ENCODE assay signal across 8 cellular contexts in genomic region chr5:95836971-95837370, GRCh38. TPM values are rescaled to one million over a fixed set of nuclear protein-coding genes. Genes with fewer than 3 reads are reported as not detected.
A peak's percentile ranks its signal among the peaks of the same experiment; 100 is the strongest.
DNase-seq lines count a peak whose midpoint lies in the region; ATAC-seq and TF ChIP-seq lines count a peak whose summit lies in the region.
"Not testable (repeated sequence)": the region's sequence is repeated elsewhere in the genome, so short reads cannot be mapped to it uniquely, and the experiment has no call there.
"Had no signal": no experiment of that assay in that cellular context is flagged by ENCODE, and none has a peak within 500 bp of the region (broad histone marks: within the 10 kb centered on the region; RNA-seq: fewer than 3 reads in every experiment).

No MANE protein-coding gene starts in this region.

- H2AFZ ChIP-seq in PC-9, result not testable (repeated sequence)

- H3K27ac ChIP-seq in CD8-positive, alpha-beta memory T cell (ENCODE audit: low read depth, low read length), result not testable (repeated sequence)
- H3K27ac ChIP-seq in PC-9, result peak overlapping the region; percentile 54
- H3K27ac ChIP-seq in heart right ventricle, result peak overlapping the region in 6 of 10 donors; percentile 37 to 97 (median 88)

- POLR2A ChIA-PET in CD8-positive, alpha-beta memory T cell (lab: Charles Lee), result interaction anchor here (0.9 kb wide), 1 partner anchor 18 kb away, joined by 6 read pairs; no protein-coding TSS in a partner anchor
- POLR2A ChIA-PET in PC-9 (lab: Charles Lee; ENCODE audit: unreplicated experiment), result interaction anchor here (0.5 to 0.6 kb wide), 2 partner anchors 58 to 307 kb away, joined by 8 to 10 read pairs; no protein-coding TSS in a partner anchor

- DNase-seq in CD8-positive, alpha-beta memory T cell; PC-9; activated CD8-positive, alpha-beta memory T cell treated with anti-CD3 and anti-CD28 coated beads, Interleukin-2, amount 10 ng/mL, durations not matched to agents 7 days and 5 days; adipocyte (ENCODE audit: low read depth); heart right ventricle; natural killer cell; stimulated activated naive B cell treated with anti-CD40 and anti-IgM and Interleukin-4, amounts not matched to agents 10 μg/mL and 1 μg/mL and 100 μg/mL, for 72 hours: not testable (repeated sequence)

- H3K79me2 ChIP-seq in PC-9 (ENCODE audit: low read depth), result not testable (repeated sequence)

- CTCF ChIA-PET in CD8-positive, alpha-beta memory T cell (lab: Charles Lee), result interaction anchor here (1.0 to 8.7 kb wide), 6 partner anchors 9 to 203 kb away, joined by 3 to 105 read pairs (median 10); partner anchors contain the start of genes GLRX and RFESD
- CTCF ChIA-PET in PC-9 (lab: Charles Lee), result interaction anchor here (1.3 kb wide), 1 partner anchor 13 kb away, joined by 4 read pairs; no protein-coding TSS in a partner anchor
- CTCF ChIA-PET in activated CD8-positive, alpha-beta memory T cell treated with anti-CD3 and anti-CD28 coated beads, Interleukin-2, amount 10 ng/mL, durations not matched to agents 7 days and 5 days (lab: Charles Lee), result interaction anchor here (1.1 to 3.6 kb wide), 7 partner anchors 9 to 58 kb away, joined by 3 to 51 read pairs (median 4); partner anchors contain the start of gene GLRX

- H3K9me3 ChIP-seq in CD8-positive, alpha-beta memory T cell (ENCODE audit: low read length); PC-9 (ENCODE audit: insufficient read depth, low read depth); adipocyte (ENCODE audit: control insufficient read depth, low read length); heart right ventricle: not testable (repeated sequence)

- not testable (repeated sequence) for H3K27me3 Mint-ChIP-seq in CD8-positive, alpha-beta memory T cell; activated CD8-positive, alpha-beta memory T cell treated with anti-CD3 and anti-CD28 coated beads, Interleukin-2, amount 10 ng/mL, durations not matched to agents 7 days and 5 days; natural killer cell (ENCODE audit: low read depth in 2 of 2); stimulated activated naive B cell treated with anti-CD40 and anti-IgM and Interleukin-4, amounts not matched to agents 10 μg/mL and 1 μg/mL and 100 μg/mL, for 72 hours

- 95 to 96% methylated on average over 4 of the region's 4 CpGs for WGBS in heart right ventricle, 2 donors

- not testable (repeated sequence) for H3K36me3 ChIP-seq in CD8-positive, alpha-beta memory T cell (ENCODE audit: insufficient read depth, low read length); PC-9 (ENCODE audit: low read depth); adipocyte (ENCODE audit: control insufficient read depth, insufficient read depth, low read length, severe bottlenecking); heart right ventricle

- H3K4me1 Mint-ChIP-seq in CD8-positive, alpha-beta memory T cell, result peaks cover 40 to 49% (median 43%) of the 10 kb centered on the region in 3 donors
- peaks cover 44% of the 10 kb centered on the region for H3K4me1 Mint-ChIP-seq in activated CD8-positive, alpha-beta memory T cell treated with anti-CD3 and anti-CD28 coated beads, Interleukin-2, amount 10 ng/mL, durations not matched to agents 7 days and 5 days
- H3K4me1 Mint-ChIP-seq in natural killer cell, result peaks cover 44 to 45% of the 10 kb centered on the region in 2 donors
- H3K4me1 Mint-ChIP-seq in stimulated activated naive B cell treated with anti-CD40 and anti-IgM and Interleukin-4, amounts not matched to agents 10 μg/mL and 1 μg/mL and 100 μg/mL, for 72 hours, result peaks cover 36 to 58% of the 10 kb centered on the region in 2 donors

- TF ChIP-seq CTCF in PC-9 (conservative IDR thresholded peaks at IDR 0.05); heart right ventricle (IDR thresholded peaks at IDR 0.05); natural killer cell (IDR thresholded peaks at IDR 0.05): not testable (repeated sequence)

- peak overlapping the region; percentile 90; the same call in 1 of the 2 replicates for H3K4me2 ChIP-seq in PC-9

- H3K9me3 Mint-ChIP-seq in CD8-positive, alpha-beta memory T cell; activated CD8-positive, alpha-beta memory T cell treated with anti-CD3 and anti-CD28 coated beads, Interleukin-2, amount 10 ng/mL, durations not matched to agents 7 days and 5 days (ENCODE audit: low read depth); natural killer cell; stimulated activated naive B cell treated with anti-CD40 and anti-IgM and Interleukin-4, amounts not matched to agents 10 μg/mL and 1 μg/mL and 100 μg/mL, for 72 hours: not testable (repeated sequence)

- H3K4me3 Mint-ChIP-seq in CD8-positive, alpha-beta memory T cell, result peak overlapping the region in 5 of 7 donors; percentile 60 to 96 (median 84)
- H3K4me3 Mint-ChIP-seq in activated CD8-positive, alpha-beta memory T cell treated with anti-CD3 and anti-CD28 coated beads, Interleukin-2, amount 10 ng/mL, durations not matched to agents 7 days and 5 days, result peak overlapping the region; percentile 17
- H3K4me3 Mint-ChIP-seq in natural killer cell, result peak overlapping the region; percentile 43
- not testable (repeated sequence) for H3K4me3 Mint-ChIP-seq in stimulated activated naive B cell treated with anti-CD40 and anti-IgM and Interleukin-4, amounts not matched to agents 10 μg/mL and 1 μg/mL and 100 μg/mL, for 72 hours

- H3F3A ChIP-seq in PC-9 (ENCODE audit: insufficient read depth, low read depth), result peaks cover 15% of the 10 kb centered on the region; the same call in 1 of the 2 replicates

- H3K36me3 Mint-ChIP-seq in CD8-positive, alpha-beta memory T cell; activated CD8-positive, alpha-beta memory T cell treated with anti-CD3 and anti-CD28 coated beads, Interleukin-2, amount 10 ng/mL, durations not matched to agents 7 days and 5 days; natural killer cell; stimulated activated naive B cell treated with anti-CD40 and anti-IgM and Interleukin-4, amounts not matched to agents 10 μg/mL and 1 μg/mL and 100 μg/mL, for 72 hours: not testable (repeated sequence)

- BruUV-seq in PC-9 (replicated peaks; lab: Mats Ljungman, UMichigan), result not testable (repeated sequence)

- H3K27ac Mint-ChIP-seq in CD8-positive, alpha-beta memory T cell, result peak overlapping the region in 7 of 8 donors; percentile 14 to 89 (median 61)
- H3K27ac Mint-ChIP-seq in activated CD8-positive, alpha-beta memory T cell treated with anti-CD3 and anti-CD28 coated beads, Interleukin-2, amount 10 ng/mL, durations not matched to agents 7 days and 5 days, result peak overlapping the region; percentile 90
- H3K27ac Mint-ChIP-seq in natural killer cell, result peak overlapping the region; percentile 79 to 93
- H3K27ac Mint-ChIP-seq in stimulated activated naive B cell treated with anti-CD40 and anti-IgM and Interleukin-4, amounts not matched to agents 10 μg/mL and 1 μg/mL and 100 μg/mL, for 72 hours, result peak overlapping the region; percentile 43

- not testable (repeated sequence) for H3K27me3 ChIP-seq in CD8-positive, alpha-beta memory T cell (ENCODE audit: insufficient read depth, low read length, poor library complexity, severe bottlenecking); PC-9 (ENCODE audit: insufficient read depth, low read depth); adipocyte (replicated peaks; ENCODE audit: control insufficient read depth, insufficient read depth, low read length); heart right ventricle

- H3K4me1 ChIP-seq in CD8-positive, alpha-beta memory T cell (ENCODE audit: insufficient read depth, low read length), result peaks cover 33% of the 10 kb centered on the region
- H3K4me1 ChIP-seq in PC-9 (replicated peaks; ENCODE audit: insufficient read depth) (peaks cover 49% of the 10 kb centered on the region), adipocyte (ENCODE audit: control insufficient read depth, insufficient read depth, low read length) (peaks cover 31% of the 10 kb centered on the region), heart right ventricle (peaks cover 4 to 64% (median 24%) of the 10 kb centered on the region in 9 donors)

- H4K20me1 ChIP-seq in PC-9 (ENCODE audit: insufficient read depth), result not testable (repeated sequence)

- not testable (repeated sequence) for H3K4me3 ChIP-seq in CD8-positive, alpha-beta memory T cell (ENCODE audit: low read length); PC-9; heart right ventricle
- peak overlapping the region; percentile 82 for H3K4me3 ChIP-seq in adipocyte (ENCODE audit: low read length)

- ATAC-seq in activated CD8-positive, alpha-beta memory T cell treated with anti-CD3 and anti-CD28 coated beads, Interleukin-2, amount 10 ng/mL, durations not matched to agents 7 days and 5 days; heart right ventricle; natural killer cell; stimulated activated naive B cell treated with anti-CD40 and anti-IgM and Interleukin-4, amounts not matched to agents 10 μg/mL and 1 μg/mL and 100 μg/mL, for 72 hours (replicated peaks): not testable (repeated sequence)

- H3K9me2 ChIP-seq in PC-9 (ENCODE audit: insufficient read depth), result not testable (repeated sequence)

- not testable (repeated sequence) for H3K9ac ChIP-seq in adipocyte (ENCODE audit: low read length)

- intact Hi-C loops in PC-9 (cut with micrococcal nuclease; ENCODE audit: unreplicated experiment) (loop anchor here (5.0 kb wide), 1 partner anchor 125 kb away; no protein-coding TSS in a partner anchor), heart right ventricle (cut with DNase I) (loop anchor here in 3 of 10 donors (5.0 kb wide), 3 partner anchors 35 to 195 kb away; no protein-coding TSS in a partner anchor), natural killer cell (cut with micrococcal nuclease) (loop anchor here (5.0 kb wide), 1 partner anchor 105 kb away; the partner anchor contains the start of gene RHOBTB3)

RNA-seq across cellular contexts. Expression of gene GLRX, which starts 14.4 kb away (rescaled TPM):
- total RNA-seq in CD8-positive, alpha-beta memory T cell, result 10 to 100 TPM; 22.2 to 25.0 TPM
- 240 TPM for polyA plus RNA-seq in CD8-positive, alpha-beta memory T cell
- total RNA-seq in PC-9 (2021) (23.0 and 25.5 TPM in 2 replicates), heart right ventricle (100 to 1,000 TPM in 7 of 10 donors, 10 to 100 TPM in 3; 68.7 to 156 (median 111) TPM), natural killer cell (100 to 1,000 TPM in 1 of 3 donors, 10 to 100 TPM in 2; 59.2 to 102 (median 62.5) TPM)
- 10 to 100 TPM; 65.3 to 67.1 TPM for total RNA-seq in activated CD8-positive, alpha-beta memory T cell treated with anti-CD3 and anti-CD28 coated beads, Interleukin-2, amount 10 ng/mL, durations not matched to agents 7 days and 5 days
- polyA plus RNA-seq in heart right ventricle, result 100 to 1,000 TPM in 1 of 2 donors, 10 to 100 TPM in 1; 51.6 to 116 TPM
- total RNA-seq: G401 had no signal
